Comparison of ENCODE assay signal across 28 cellular contexts in genomic region chrX:67651437-67652142, GRCh38.
"Had no signal": no experiment of that assay in that cellular context is flagged by ENCODE, and none has a peak within 500 bp of the region (broad histone marks: within the 10 kb centered on the region; RNA-seq: fewer than 3 reads in every experiment).

No MANE protein-coding gene starts in this region.

- H3K4me2 ChIP-seq: hepatocyte had no signal

- ATAC-seq: activated CD4-positive, alpha-beta T cell treated with anti-CD3 and anti-CD28 coated beads for 36 hours; gastrocnemius medialis; left cardiac atrium; left ventricle myocardium superior; mucosa of descending colon; sciatic nerve had no signal

- H3K27me3 Mint-ChIP-seq: activated CD4-positive, alpha-beta T cell treated with anti-CD3 and anti-CD28 coated beads for 36 hours; activated naive CD8-positive, alpha-beta T cell; progenitor cell of endocrine pancreas; stimulated activated naive CD8-positive, alpha-beta T cell treated with anti-CD3 and anti-CD28 coated beads, Interleukin-15, Interleukin-2, amounts not matched to agents 100 ng/mL and 50 ng/mL, for 24 hours had no signal

- H3K4me1 ChIP-seq: ascending aorta, gastrocnemius medialis had no signal

- H3K36me3 Mint-ChIP-seq: activated naive CD8-positive, alpha-beta T cell had no signal

- H3K9me3 Mint-ChIP-seq: stimulated activated naive CD8-positive, alpha-beta T cell treated with anti-CD3 and anti-CD28 coated beads, Interleukin-15, Interleukin-2, amounts not matched to agents 100 ng/mL and 50 ng/mL, for 24 hours had no signal

- H3K36me3 ChIP-seq: ascending aorta, brain microvascular endothelial cell, gastrocnemius medialis, ovary, thoracic aorta had no signal

- H3K4me3 ChIP-seq: ascending aorta, coronary artery, dorsolateral prefrontal cortex, gastrocnemius medialis, hepatocyte, mucosa of descending colon, ovary, skin epidermis, thoracic aorta had no signal

- H2AFZ ChIP-seq: hepatocyte had no signal

- H3K79me2 ChIP-seq: hepatocyte had no signal

- H3K4me1 Mint-ChIP-seq: activated CD4-positive, alpha-beta T cell treated with anti-CD3 and anti-CD28 coated beads for 36 hours; nephron progenitor cell had no signal

- DNase-seq: activated CD4-positive, alpha-beta T cell treated with anti-CD3 and anti-CD28 coated beads for 36 hours; activated CD4-positive, alpha-beta T cell treated with anti-CD3 and anti-CD28 coated beads, Interleukin-2, amount 50 U/mL, for 48 hours; activated CD4-positive, CD25-positive, alpha-beta regulatory T cell; activated CD8-positive, alpha-beta memory T cell treated with anti-CD3 and anti-CD28 coated beads for 24 hours; activated effector memory CD4-positive, alpha-beta T cell treated with Interleukin-2 at 50 U/mL for 16 hours; activated naive CD4-positive, alpha-beta T cell treated with Interleukin-2 at 50 U/mL for 16 hours; brain microvascular endothelial cell; dorsolateral prefrontal cortex; effector memory CD4-positive, alpha-beta T cell; erythroblast; gastrocnemius medialis; left cardiac atrium; left ventricle myocardium superior; mucosa of descending colon; nephron progenitor cell; ovary; stimulated activated CD4-positive, alpha-beta T cell treated with anti-CD3 and anti-CD28 coated beads, Interleukin-12 subunit alpha, Interleukin-12 subunit beta, amount 100 ng/mL, for 4 hours; stimulated activated CD4-positive, alpha-beta T cell treated with anti-CD3 and anti-CD28 coated beads, Interleukin-4, amount 100 ng/mL, for 1 hour; trophoblast cell had no signal

- H3K27me3 ChIP-seq: ascending aorta, brain microvascular endothelial cell, gastrocnemius medialis, hepatocyte, ovary had no signal

- H3K27ac ChIP-seq: ascending aorta, brain microvascular endothelial cell, coronary artery, dorsolateral prefrontal cortex, gastrocnemius medialis, hepatocyte, ovary, skin epidermis, thoracic aorta had no signal

- H3K27ac Mint-ChIP-seq: activated CD4-positive, alpha-beta T cell treated with anti-CD3 and anti-CD28 coated beads for 36 hours; activated naive CD8-positive, alpha-beta T cell; nephron progenitor cell; progenitor cell of endocrine pancreas; stimulated activated naive CD8-positive, alpha-beta T cell treated with anti-CD3 and anti-CD28 coated beads, Interleukin-15, Interleukin-2, amounts not matched to agents 100 ng/mL and 50 ng/mL, for 24 hours had no signal

- H3K9me3 ChIP-seq: ascending aorta, gastrocnemius medialis, mucosa of descending colon, ovary, thoracic aorta had no signal

- H3K4me3 Mint-ChIP-seq: activated CD4-positive, alpha-beta T cell treated with anti-CD3 and anti-CD28 coated beads for 36 hours; activated naive CD8-positive, alpha-beta T cell; nephron progenitor cell; stimulated activated naive CD8-positive, alpha-beta T cell treated with anti-CD3 and anti-CD28 coated beads, Interleukin-15, Interleukin-2, amounts not matched to agents 100 ng/mL and 50 ng/mL, for 24 hours had no signal
